Comparison of ENCODE assay signal across 18 cellular contexts in the genomic region with DNA sequence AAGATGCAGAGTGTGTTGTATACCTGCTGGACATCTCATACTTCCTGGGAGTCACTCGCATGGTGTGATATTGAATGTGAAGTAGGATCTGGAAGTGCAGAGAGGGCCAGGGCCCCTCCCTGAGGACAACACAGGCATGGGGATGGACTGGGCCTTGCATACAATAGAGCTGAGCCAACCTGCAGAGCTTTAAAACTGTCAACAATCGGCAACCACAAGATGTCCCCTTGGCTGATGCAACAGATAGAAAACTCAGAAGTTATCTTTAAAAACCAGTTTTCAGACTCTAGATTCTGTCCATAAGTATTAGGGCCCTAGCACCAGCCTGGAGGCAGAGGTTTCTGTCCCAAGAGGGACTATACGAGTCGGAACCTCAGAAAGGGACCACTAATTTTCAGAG. TPM values are rescaled to one million over a fixed set of nuclear protein-coding genes. Genes with fewer than 3 reads are reported as not detected.
DNase-seq lines count a peak whose midpoint lies in the region; ATAC-seq and TF ChIP-seq lines count a peak whose summit lies in the region.
"Had no signal": no experiment of that assay in that cellular context is flagged by ENCODE, and none has a peak within 500 bp of the region (broad histone marks: within the 10 kb centered on the region; RNA-seq: fewer than 3 reads in every experiment).

No MANE protein-coding gene starts in this region.

- H3K4me3 Mint-ChIP-seq in HFFc6: no peak overlapping the region
- H3K4me3 Mint-ChIP-seq in chondrocyte (ENCODE audit: unreplicated experiment): no peak overlapping the region
- no peak overlapping the region for H3K4me3 Mint-ChIP-seq in nephron
- H3K4me3 Mint-ChIP-seq: CD4-positive, CD25-positive, alpha-beta regulatory T cell had no signal

- peaks cover 48% of the 10 kb centered on the region for H3K36me3 Mint-ChIP-seq in HFFc6 (ENCODE audit: low read depth)
- H3K36me3 Mint-ChIP-seq in chondrocyte (ENCODE audit: low read depth): peaks cover 11% of the 10 kb centered on the region
- peaks cover 34% of the 10 kb centered on the region for H3K36me3 Mint-ChIP-seq in nephron (ENCODE audit: low read depth)
- H3K36me3 Mint-ChIP-seq: CD4-positive, CD25-positive, alpha-beta regulatory T cell had no signal

- no peaks in the 10 kb centered on the region for H3K27me3 Mint-ChIP-seq in HFFc6 (ENCODE audit: insufficient read depth)
- H3K27me3 Mint-ChIP-seq in chondrocyte (ENCODE audit: low read depth): no peaks in the 10 kb centered on the region
- peaks cover 5% of the 10 kb centered on the region for H3K27me3 Mint-ChIP-seq in nephron (ENCODE audit: low read depth)
- H3K27me3 Mint-ChIP-seq: CD4-positive, CD25-positive, alpha-beta regulatory T cell had no signal

- DNase-seq in AG10803 (ENCODE audit: low read depth) (peak; percentile 93), HFFc6 (no peak), chondrocyte (ENCODE audit: low spot score) (no peak), GDM1 (lab: John Stamatoyannopoulos, UW) (no peak), DMS 273 treated with DMSO at 0.1 percent for 48 hours (lab: John Stamatoyannopoulos, UW) (no peak)
- DNase-seq: BE2C; CD4-positive, CD25-positive, alpha-beta regulatory T cell; DMS79 treated with DMSO at 0.1 percent for 48 hours; Kasumi-1; NCI-H1694; NCI-H2081; NCI-H2171; NCI-H345; NCI-H524; NCI-H82; SHP77 had no signal

- H3K9me3 Mint-ChIP-seq in HFFc6 (no peaks in the 10 kb centered on the region), chondrocyte (ENCODE audit: low read depth) (no peaks in the 10 kb centered on the region), nephron (peaks cover 3% of the 10 kb centered on the region)
- H3K9me3 Mint-ChIP-seq: CD4-positive, CD25-positive, alpha-beta regulatory T cell had no signal

- H3K4me3 ChIP-seq in AG10803 (ENCODE audit: low read length): no peak overlapping the region

- TF ChIP-seq CTCF in AG10803 (conservative IDR thresholded peaks at IDR 0.05; ENCODE audit: low read length) (no peak), HFFc6 (IDR thresholded peaks at IDR 0.05) (no peak), chondrocyte (IDR thresholded peaks at IDR 0.05) (no peak), nephron (IDR thresholded peaks at IDR 0.05; ENCODE audit: unreplicated experiment in 3 of 3) (no peak)

- H3K27ac Mint-ChIP-seq in HFFc6: peak overlapping the region; percentile 35; the same call in 1 of the 2 replicates
- peak overlapping the region; percentile 67 for H3K27ac Mint-ChIP-seq in chondrocyte (ENCODE audit: unreplicated experiment)
- peak overlapping the region in 2 of 3 experiments; percentile 59 to 78 for H3K27ac Mint-ChIP-seq in nephron
- H3K27ac Mint-ChIP-seq: CD4-positive, CD25-positive, alpha-beta regulatory T cell had no signal

- peaks cover 46% of the 10 kb centered on the region for H3K4me1 Mint-ChIP-seq in HFFc6 (ENCODE audit: low read depth)
- peaks cover 33% of the 10 kb centered on the region for H3K4me1 Mint-ChIP-seq in chondrocyte (ENCODE audit: low read depth)
- peaks cover 17% of the 10 kb centered on the region for H3K4me1 Mint-ChIP-seq in nephron
- H3K4me1 Mint-ChIP-seq: CD4-positive, CD25-positive, alpha-beta regulatory T cell had no signal

- no peak for ATAC-seq in GM18870 (IDR thresholded peaks at IDR 0.05; ENCODE audit: unreplicated experiment)

RNA-seq across cellular contexts. Expression of a gene that starts 19.7 kb away (rescaled TPM):
- total RNA-seq in HFFc6 (2021; fragmentation: NEBNext Ultra II Directional; extraction: Animal tissue kit (Norgen Biotek cat#: 25700)): 10 to 100 TPM; 61.7 to 75.2 (median 68.8) TPM
- 19.8 to 27.3 TPM (median 20.9 TPM) in 3 replicates for total RNA-seq in chondrocyte
- total RNA-seq: CD4-positive, CD25-positive, alpha-beta regulatory T cell had no signal
